Comparison of ENCODE assay signal across 27 cellular contexts in the genomic region with DNA sequence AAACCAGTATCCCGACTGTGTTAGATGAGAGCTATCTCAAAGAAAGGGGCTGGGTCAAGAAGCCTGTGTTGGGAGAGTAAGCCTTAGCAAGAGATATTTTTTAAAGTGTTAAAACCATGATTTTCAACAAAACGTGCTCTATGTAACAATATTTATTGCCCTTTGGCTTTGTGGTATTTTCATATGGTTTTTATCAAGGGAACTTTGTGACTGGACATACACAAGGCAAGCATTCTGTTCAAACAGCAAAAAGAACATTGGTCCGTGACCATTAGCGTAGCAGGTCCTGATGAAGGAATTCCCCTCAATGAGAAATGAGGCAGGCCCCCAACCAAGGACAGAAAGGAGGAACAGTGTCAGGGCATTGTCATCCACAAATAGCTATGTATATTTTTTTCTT.
"Had no signal": no experiment of that assay in that cellular context is flagged by ENCODE, and none has a peak within 500 bp of the region (broad histone marks: within the 10 kb centered on the region; RNA-seq: fewer than 3 reads in every experiment).

No MANE protein-coding gene starts in this region.

- DNase-seq: immature natural killer cell; kidney; left colon; left lung; lower lobe of right lung; mammary epithelial cell; mesenchymal stem cell; naive thymus-derived CD8-positive, alpha-beta T cell; nucleus accumbens; pancreas; posterior cingulate gyrus; retina; right cardiac atrium; stimulated activated CD4-positive, alpha-beta T cell treated with anti-CD3 and anti-CD28 coated beads, Interleukin-12 subunit alpha, Interleukin-12 subunit beta, amount 100 ng/mL, for 4 hours; stimulated activated CD4-positive, alpha-beta T cell treated with anti-CD3 and anti-CD28 coated beads, Interleukin-15, amount 100 ng/mL, for 24 hours; stimulated activated CD4-positive, alpha-beta T cell treated with anti-CD3 and anti-CD28 coated beads, Interleukin-2, amount 100 ng/mL, for 24 hours; stimulated activated CD4-positive, alpha-beta T cell treated with anti-CD3 and anti-CD28 coated beads, Interleukin-4, amount 100 ng/mL, for 1 hour; stimulated activated naive B cell treated with anti-CD40 and anti-IgM and Interleukin-4, amounts not matched to agents 10 μg/mL and 1 μg/mL and 100 μg/mL, for 72 hours; stimulated activated naive CD8-positive, alpha-beta T cell treated with anti-CD3 and anti-CD28 coated beads, Interleukin-15, Interleukin-2, amounts not matched to agents 100 U/mL and 50 U/mL, for 24 hours; stomach; testis; thyroid gland; transverse colon; upper lobe of left lung had no signal

- H3K27me3 ChIP-seq: pancreas, stomach, testis, thyroid gland, transverse colon, upper lobe of left lung, vagina had no signal

- H3K27ac ChIP-seq: left lung, lower lobe of right lung, pancreas, prostate gland, skin epidermis, stomach, testis, thyroid gland, transverse colon, upper lobe of left lung, vagina had no signal

- H3K4me1 ChIP-seq: lower lobe of right lung, pancreas, prostate gland, stomach, testis, thyroid gland, transverse colon, upper lobe of left lung, vagina had no signal

- H3K36me3 ChIP-seq: left lung, lower lobe of right lung, pancreas, prostate gland, stomach, thyroid gland, transverse colon, upper lobe of left lung, vagina had no signal

- H3K9me3 ChIP-seq: pancreas, prostate gland, testis, thyroid gland, transverse colon, vagina had no signal

- H3K4me3 ChIP-seq: left lung, lower lobe of right lung, pancreas, prostate gland, skin epidermis, stomach, testis, thyroid gland, transverse colon, upper lobe of left lung, vagina had no signal
